In the genomic region with DNA sequence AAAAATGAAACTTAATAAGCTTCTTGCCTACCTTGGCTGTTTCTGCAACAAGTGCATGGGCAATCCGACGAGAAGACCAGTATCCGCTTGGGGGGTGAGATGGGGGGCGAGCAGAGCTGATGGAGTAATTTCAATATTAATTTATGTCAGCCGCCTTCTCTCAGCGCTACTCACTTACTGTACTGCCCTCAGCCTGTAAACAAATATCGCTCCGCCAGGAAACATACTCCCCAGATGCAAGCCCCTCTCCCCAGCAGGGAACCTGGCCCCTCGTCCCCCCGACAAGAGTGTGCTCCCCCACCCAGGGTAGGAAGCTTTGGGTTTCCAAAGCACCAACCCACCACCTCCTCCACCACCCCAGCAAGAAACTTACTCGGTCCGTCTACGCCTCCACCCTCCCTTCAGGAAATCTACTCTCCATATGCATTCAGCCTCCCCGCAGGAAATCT, we compare ENCODE assay signal across 8 cellular contexts. TPM values are rescaled to one million over a fixed set of nuclear protein-coding genes. Genes with fewer than 3 reads are reported as not detected.
DNase-seq lines count a peak whose midpoint lies in the region; ATAC-seq lines count a peak whose summit lies in the region.

No MANE protein-coding gene starts in this region.

- H3K27ac ChIP-seq in caudate nucleus (ENCODE audit: low read depth, low read length) = peak overlapping the region; percentile 26

- peaks cover 20 to 33% (median 27%) of the 10 kb centered on the region in 3 donors for H3K4me1 Mint-ChIP-seq in naive B cell

- H3K36me3 Mint-ChIP-seq in naive B cell = no peaks in the 10 kb centered on the region

- H3K4me3 Mint-ChIP-seq in naive B cell = peak overlapping the region; percentile 77 to 98 (median 94)

- peaks cover 38 to 62% (median 45%) of the 10 kb centered on the region in 3 donors for H3K27me3 Mint-ChIP-seq in naive B cell

- H3K9me3 Mint-ChIP-seq in naive B cell = no peaks in the 10 kb centered on the region

- H3K27ac Mint-ChIP-seq in naive B cell = peak overlapping the region in 1 of 6 donors; percentile 25

- peak; percentile 11 for DNase-seq in NCI-H2029 treated with DMSO at 0.1 percent for 48 hours (lab: John Stamatoyannopoulos, UW)
- DNase-seq in NCI-H2029 (lab: John Stamatoyannopoulos, UW) = no peak
- DNase-seq in NOMO-1 treated with DMSO at 0.1 percent for 48 hours (lab: John Stamatoyannopoulos, UW; ENCODE audit: unreplicated experiment) = peak; percentile 46
- DNase-seq in caudate nucleus (lab: John Stamatoyannopoulos, UW) = peak in 1 of 61 donors; percentile 50
- DNase-seq in naive B cell = no peak
- DNase-seq in HT-29 (ENCODE audit: low spot score) = no peak
- no peak for DNase-seq in NCI-H345 (lab: John Stamatoyannopoulos, UW)

- ATAC-seq in naive B cell (ENCODE audit: low read depth in 2 of 2) (no peak), GM19328 (IDR thresholded peaks at IDR 0.05; ENCODE audit: unreplicated experiment) (no peak)

RNA-seq across cellular contexts. Expression of a gene that starts 0.6 kb away (rescaled TPM):
- polyA plus RNA-seq in naive B cell (ENCODE audit: low read depth in 6 of 6) = under 1 TPM in 3 of 6 donors, not detected in 3; 0.07 to 0.13 (median 0.08) TPM
- 4.2 and 6.8 TPM in 2 replicates for total RNA-seq in HT-29 (2014; rRNA removed; shearing (Covaris generic))

Comparison
In these comparisons a context has a peak if more than half of its experiments do, and no peak if none do; other contexts are left out.
1. DNase-seq: peak in NCI-H2029 treated with DMSO at 0.1 percent for 48 hours (single experiment) and NOMO-1 treated with DMSO at 0.1 percent for 48 hours (single experiment); none in NCI-H2029 (single experiment), naive B cell (single experiment), HT-29 (single experiment) and NCI-H345 (single experiment).